In genomic region chr12:54125950-54126695, GRCh38 we compare ENCODE assay signal across 8 cellular contexts.
DNase-seq lines count a peak whose midpoint lies in the region; ATAC-seq, FAIRE-seq and TF ChIP-seq lines count a peak whose summit lies in the region.

No MANE protein-coding gene starts in this region.

- H3K27me3 ChIP-seq in heart right ventricle, result peaks cover 4 to 99% (median 82%) of the 10 kb centered on the region in 7 donors

- H3K36me3 ChIP-seq in heart right ventricle, result no peaks in the 10 kb centered on the region

- ATAC-seq in heart right ventricle (peak; percentile 50 to 70 (median 65)), GM18873 (IDR thresholded peaks at IDR 0.05; ENCODE audit: low FRiP score, unreplicated experiment) (no peak)

- FAIRE-seq in RCC 7860 (lab: Jason Lieb, UNC), result no peak

- H3K27ac ChIP-seq in VCaP, result peak overlapping the region; percentile 66; the same call in 1 of the 2 replicates
- H3K27ac ChIP-seq in heart right ventricle, result peak overlapping the region in 9 of 10 donors; percentile 45 to 71 (median 59)

- H3K4me3 ChIP-seq in heart right ventricle, result peak overlapping the region; percentile 33 to 59 (median 56)

- WGBS in heart right ventricle, 2 donors, result 1% methylated on average over 50 of the region's 50 CpGs

- H3K4me1 ChIP-seq in heart right ventricle, result peaks cover 0 to 21% (median 11%) of the 10 kb centered on the region in 9 donors

- intact Hi-C loops in heart right ventricle (cut with DNase I), result no loop called here

- peak; percentile 30 for DNase-seq in DMS114 treated with DMSO at 0.1 percent for 48 hours (lab: John Stamatoyannopoulos, UW; ENCODE audit: unreplicated experiment)
- peak in 1 of 2 donors; percentile 30 for DNase-seq in heart right ventricle
- DNase-seq in putamen (ENCODE audit: low spot score), result peak; percentile 16
- DNase-seq in NCI-H2029 treated with DMSO at 0.1 percent for 48 hours (lab: John Stamatoyannopoulos, UW), result no peak
- no peak for DNase-seq in midbrain (lab: John Stamatoyannopoulos, UW)
- DNase-seq in RCC 7860 (ENCODE audit: low spot score), result no peak

- no peaks in the 10 kb centered on the region for H3K9me3 ChIP-seq in heart right ventricle

- no peak for TF ChIP-seq CTCF in VCaP (conservative IDR thresholded peaks at IDR 0.05)
- no peak for TF ChIP-seq CTCF in heart right ventricle (IDR thresholded peaks at IDR 0.05)

Comparison
In these comparisons a context has a peak if more than half of its experiments do, and no peak if none do; other contexts are left out.
1. DNase-seq: peak in DMS114 treated with DMSO at 0.1 percent for 48 hours (single experiment) and putamen (single experiment); none in NCI-H2029 treated with DMSO at 0.1 percent for 48 hours (single experiment), midbrain (single experiment) and RCC 7860 (single experiment).